Comparison of ENCODE assay signal across 2 cellular contexts in genomic region chr2:176613358-176614032, GRCh38.
TF ChIP-seq lines count a peak whose summit lies in the region.

No MANE protein-coding gene starts in this region.

TF ChIP-seq in A549, 52 proteins besides CTCF, POLR2A, EP300 and RAD21 (continued from another document):
- TF ChIP-seq E2F6 (IDR thresholded peaks at IDR 0.05; ENCODE audit: borderline replicate concordance, low read depth), result no peak
- no peak for TF ChIP-seq ELK1 (IDR thresholded peaks at IDR 0.05; ENCODE audit: low read depth, low read length)
- TF ChIP-seq HMGXB4 (CRISPR knock-in tag; IDR thresholded peaks at IDR 0.05; ENCODE audit: borderline replicate concordance), result no peak
- TF ChIP-seq CBX2 (IDR thresholded peaks at IDR 0.05; ENCODE audit: borderline replicate concordance, low read depth), result no peak
- no peak for TF ChIP-seq KDM5A (IDR thresholded peaks at IDR 0.05)

TF ChIP-seq in HepG2, 621 proteins besides CTCF, POLR2A, EP300 and RAD21 (continued from another document):
- no peak for TF ChIP-seq KDM3A (CRISPR knock-in tag; IDR thresholded peaks at IDR 0.05; ENCODE audit: low read depth)
- no peak for TF ChIP-seq ZNF646 (CRISPR knock-in tag; IDR thresholded peaks at IDR 0.05)
- no peak for TF ChIP-seq SP2 (CRISPR knock-in tag; IDR thresholded peaks at IDR 0.05)
- TF ChIP-seq ETV6 (CRISPR knock-in tag; conservative IDR thresholded peaks at IDR 0.05), result no peak
- no peak for TF ChIP-seq HMGXB3 (CRISPR knock-in tag; IDR thresholded peaks at IDR 0.05; ENCODE audit: borderline replicate concordance)
- TF ChIP-seq HNRNPL (IDR thresholded peaks at IDR 0.05; ENCODE audit: low read depth, low read length), result no peak
- TF ChIP-seq ZNF749 (CRISPR knock-in tag; IDR thresholded peaks at IDR 0.05; ENCODE audit: borderline replicate concordance), result no peak
- no peak for TF ChIP-seq ZNF569 (CRISPR knock-in tag; IDR thresholded peaks at IDR 0.05; ENCODE audit: borderline replicate concordance)
- no peak for TF ChIP-seq SMYD3 (CRISPR knock-in tag; IDR thresholded peaks at IDR 0.05)
TF ChIP-seq in HepG2: peak in this region for 0.
